30 cellular contexts compared by ENCODE assay signal in the genomic region with DNA sequence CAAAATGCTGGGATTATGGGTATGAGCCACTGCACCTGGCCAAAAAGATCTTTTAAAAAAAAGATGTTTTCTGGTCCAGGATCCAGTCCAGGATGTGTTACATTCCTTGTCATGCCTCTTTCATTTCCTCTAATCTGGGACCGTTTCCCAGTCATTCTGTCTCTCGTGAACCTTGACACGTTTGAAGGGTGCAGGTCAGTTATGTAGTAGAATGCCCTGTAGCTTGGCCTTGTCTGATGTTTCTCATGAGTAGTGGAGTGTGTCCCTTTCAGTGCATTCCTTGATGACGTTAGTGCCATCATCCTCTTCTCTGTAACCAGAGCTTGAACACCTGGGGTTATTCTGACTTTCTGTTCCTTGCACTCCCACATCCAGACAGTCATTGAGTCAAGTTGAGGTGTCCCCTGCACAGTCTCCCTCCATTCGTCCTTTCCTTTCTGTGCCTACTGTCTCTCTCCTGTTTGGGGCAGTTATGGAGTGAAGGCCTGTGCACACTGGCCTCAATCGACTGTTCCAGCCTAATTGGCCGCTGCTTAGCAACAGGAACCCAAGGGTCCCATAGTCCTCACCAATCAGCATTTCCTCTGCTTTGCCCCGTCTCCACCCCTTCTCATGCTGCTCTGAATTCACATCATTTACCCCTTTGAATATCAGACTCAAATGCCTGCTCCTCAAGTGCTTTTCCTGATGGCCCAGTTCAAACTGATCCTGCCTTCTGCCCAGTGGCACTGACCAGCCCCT. TPM values are rescaled to one million over a fixed set of nuclear protein-coding genes. Genes with fewer than 3 reads are reported as not detected.
DNase-seq lines count a peak whose midpoint lies in the region; ATAC-seq lines count a peak whose summit lies in the region.
"Had no signal": no experiment of that assay in that cellular context is flagged by ENCODE, and none has a peak within 500 bp of the region (broad histone marks: within the 10 kb centered on the region; RNA-seq: fewer than 3 reads in every experiment).

No MANE protein-coding gene starts in this region.

- ATAC-seq in HG03108 (IDR thresholded peaks at IDR 0.05; ENCODE audit: unreplicated experiment) (peak; percentile 47), HG03354 (IDR thresholded peaks at IDR 0.05; ENCODE audit: poor library complexity, severe bottlenecking, unreplicated experiment) (no peak), left ventricle myocardium superior (no peak), GM18867 (IDR thresholded peaks at IDR 0.05; ENCODE audit: unreplicated experiment) (no peak)
- ATAC-seq: activated CD4-positive, alpha-beta T cell treated with anti-CD3 and anti-CD28 coated beads for 36 hours; body of pancreas; CD8-positive, alpha-beta T cell; heart right ventricle; natural killer cell had no signal

- intact Hi-C loops in left ventricle myocardium superior (cut with micrococcal nuclease) = no loop called here

- DNase-seq in NCI-H2227 (lab: John Stamatoyannopoulos, UW; ENCODE audit: unreplicated experiment) (peak; percentile 8), NCI-H2227 treated with DMSO at 0.1 percent for 48 hours (lab: John Stamatoyannopoulos, UW) (no peak), kidney tubule cell (ENCODE audit: low spot score) (peak; percentile 75), left ventricle myocardium superior (no peak)
- no peak for DNase-seq in stimulated activated CD8-positive, alpha-beta memory T cell treated with anti-CD3 and anti-CD28 coated beads, Interleukin-4, amount 100 ng/mL, for 48 hours
- DNase-seq: 8988T; activated CD4-positive, alpha-beta T cell treated with anti-CD3 and anti-CD28 coated beads for 36 hours; activated CD8-positive, alpha-beta memory T cell treated with anti-CD3 and anti-CD28 coated beads for 24 hours; activated T-cell treated with anti-CD3 and anti-CD28 coated beads, Interleukin-2, amount 50 U/mL, for 1 hour; body of pancreas; CD8-positive, alpha-beta T cell; DMS153; erythroblast; GM23248; heart right ventricle; left ventricle myocardium inferior; midbrain; natural killer cell; NCI-H1436 treated with DMSO at 0.1 percent for 48 hours; NCI-H2107; NCI-H526; ovary; right lobe of liver; stimulated activated CD4-positive, alpha-beta T cell treated with anti-CD3 and anti-CD28 coated beads, Interleukin-12 subunit alpha, Interleukin-12 subunit beta, amount 100 ng/mL, for 4 hours; stimulated activated CD4-positive, alpha-beta T cell treated with anti-CD3 and anti-CD28 coated beads, Interleukin-4, amount 100 ng/mL, for 4 hours; stomach; transverse colon had no signal

RNA-seq across cellular contexts. Expression of gene FAM81A, which starts 5.5 kb away (rescaled TPM):
- 11.0 TPM for total RNA-seq in left ventricle myocardium superior
- total RNA-seq: CD8-positive, alpha-beta T cell had no signal

Comparison
In these comparisons a context has a peak if more than half of its experiments do, and no peak if none do; other contexts are left out.
1. DNase-seq: peak in NCI-H2227 (single experiment) and kidney tubule cell (single experiment); none in NCI-H2227 treated with DMSO at 0.1 percent for 48 hours (single experiment), stimulated activated CD8-positive, alpha-beta memory T cell treated with anti-CD3 and anti-CD28 coated beads, Interleukin-4, amount 100 ng/mL, for 48 hours (single experiment) and left ventricle myocardium superior (single experiment).